ENCODE assay signal across 34 cellular contexts in the genomic region with DNA sequence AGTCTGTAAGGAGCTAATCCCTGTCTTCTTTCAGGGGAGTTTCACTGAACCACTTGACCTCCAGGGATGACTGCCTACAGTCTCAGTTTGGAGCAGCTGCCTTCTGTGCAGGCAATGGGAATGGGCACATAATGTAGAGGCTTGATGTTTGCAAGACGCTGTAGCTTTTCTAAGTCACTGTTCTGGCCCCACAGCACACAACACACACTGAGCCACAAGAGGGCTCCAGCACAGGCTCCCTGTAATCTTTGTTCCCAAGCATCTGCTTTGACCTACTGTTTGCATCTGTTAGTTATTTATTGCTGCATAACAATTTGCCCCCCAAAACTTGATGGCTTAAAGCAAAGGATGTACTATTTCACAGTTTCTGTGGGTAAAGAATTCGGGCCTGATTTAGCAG.
DNase-seq lines count a peak whose midpoint lies in the region; ATAC-seq, FAIRE-seq and TF ChIP-seq lines count a peak whose summit lies in the region.
"Had no signal": no experiment of that assay in that cellular context is flagged by ENCODE, and none has a peak within 500 bp of the region (broad histone marks: within the 10 kb centered on the region; RNA-seq: fewer than 3 reads in every experiment).

No MANE protein-coding gene starts in this region.

- H3K36me3 Mint-ChIP-seq in neural crest cell (ENCODE audit: low read depth), result no peaks in the 10 kb centered on the region
- H3K36me3 Mint-ChIP-seq: activated CD8-positive, alpha-beta memory T cell treated with anti-CD3 and anti-CD28 coated beads, Interleukin-2, amount 10 ng/mL, durations not matched to agents 7 days and 5 days; CD8-positive, alpha-beta memory T cell; immature natural killer cell had no signal

- no peaks in the 10 kb centered on the region for H3K36me3 ChIP-seq in K562 (ENCODE audit: control insufficient read depth, insufficient read depth, low read length)
- H3K36me3 ChIP-seq: cardiac muscle cell, left lung, right atrium auricular region, upper lobe of left lung had no signal

- CTCF ChIA-PET in K562 (lab: Yijun Ruan, JAX; ENCODE audit: low intra/inter-chr PET ratio), result no interaction called here

- no peak overlapping the region for H3K4me3 Mint-ChIP-seq in neural crest cell
- H3K4me3 Mint-ChIP-seq: activated CD8-positive, alpha-beta memory T cell treated with anti-CD3 and anti-CD28 coated beads, Interleukin-2, amount 10 ng/mL, durations not matched to agents 7 days and 5 days; activated naive CD8-positive, alpha-beta T cell treated with anti-CD3 and anti-CD28 coated beads, Interleukin-2, amount 50 U/mL, for 24 hours; activated T-cell treated with anti-CD3 and anti-CD28 coated beads, Interleukin-2, amount 50 U/mL, for 4 hours; B cell; CD8-positive, alpha-beta memory T cell; immature natural killer cell had no signal

- peaks cover 0 to 2% of the 10 kb centered on the region in 2 experiments; a peak in 1 of 5 replicates for H3K27me3 ChIP-seq in K562 (ENCODE audit: control insufficient read depth in 2 of 2, insufficient read depth in 2 of 2, low read length in 2 of 2)
- H3K27me3 ChIP-seq: cardiac muscle cell, right atrium auricular region, upper lobe of left lung had no signal

- no peaks in the 10 kb centered on the region for H3K9me3 ChIP-seq in K562 (replicated peaks; ENCODE audit: control insufficient read depth, insufficient read depth, low read depth, low read length)
- H3K9me3 ChIP-seq: left lung, right atrium auricular region, upper lobe of left lung had no signal

- no peaks in the 10 kb centered on the region for H3K4me1 Mint-ChIP-seq in neural crest cell
- H3K4me1 Mint-ChIP-seq: activated CD8-positive, alpha-beta memory T cell treated with anti-CD3 and anti-CD28 coated beads, Interleukin-2, amount 10 ng/mL, durations not matched to agents 7 days and 5 days; activated naive CD8-positive, alpha-beta T cell treated with anti-CD3 and anti-CD28 coated beads, Interleukin-2, amount 50 U/mL, for 24 hours; B cell; CD8-positive, alpha-beta memory T cell; immature natural killer cell had no signal

- no peak overlapping the region for H3K9ac ChIP-seq in K562 (ENCODE audit: insufficient read depth in 1 of 2, low read depth in 2 of 2, low read length in 2 of 2)
- H3K9ac ChIP-seq: KMS-11 had no signal

- H4K20me1 ChIP-seq in K562 (replicated peaks; ENCODE audit: control insufficient read depth, insufficient read depth, low read length), result no peaks in the 10 kb centered on the region

- H3K27me3 Mint-ChIP-seq in neural crest cell (ENCODE audit: low read depth), result peaks cover 84% of the 10 kb centered on the region

- in situ Hi-C loops in K562 (cut with MboI), result no loop called here

- POLR2A ChIA-PET in K562 (lab: Yijun Ruan, JAX), result interaction anchor here (0.5 to 1.1 kb wide), 4 partner anchors 18 to 544 kb away, joined by 3 to 4 read pairs (median 3); no protein-coding TSS in a partner anchor

- ATAC-seq in K562, result peak; percentile 47; the same call in 1 of the 3 replicates
- ATAC-seq in HG03342 (IDR thresholded peaks at IDR 0.05; ENCODE audit: unreplicated experiment), result no peak
- ATAC-seq: activated CD8-positive, alpha-beta memory T cell treated with anti-CD3 and anti-CD28 coated beads, Interleukin-2, amount 10 ng/mL, durations not matched to agents 7 days and 5 days; activated naive CD8-positive, alpha-beta T cell treated with anti-CD3 and anti-CD28 coated beads, Interleukin-2, amount 50 U/mL, for 24 hours; activated T-cell treated with anti-CD3 and anti-CD28 coated beads, Interleukin-2, amount 50 U/mL, for 4 hours; left lung had no signal

- BruUV-seq in K562 (replicated peaks; lab: Mats Ljungman, UMichigan), result no TSS peak

- no peaks in the 10 kb centered on the region for H3K9me3 Mint-ChIP-seq in neural crest cell
- H3K9me3 Mint-ChIP-seq: activated naive CD8-positive, alpha-beta T cell treated with anti-CD3 and anti-CD28 coated beads, Interleukin-2, amount 50 U/mL, for 24 hours; activated T-cell treated with anti-CD3 and anti-CD28 coated beads, Interleukin-2, amount 50 U/mL, for 4 hours; CD8-positive, alpha-beta memory T cell had no signal

- no peak for TF ChIP-seq EP300 in K562 (IDR thresholded peaks at IDR 0.05; ENCODE audit: low read length)

- whole genome bisulfite sequencing in K562 (ENCODE audit: insufficient coverage, low coverage, missing lambda C conversion rate), result 2% methylated on average over 2 of the region's 2 CpGs

- TF ChIP-seq CTCF in GM10266 (IDR thresholded peaks at IDR 0.05; ENCODE audit: control insufficient read depth, insufficient read depth, low read depth, missing control alignments), result peak; percentile 22
- peak; percentile 27 for TF ChIP-seq CTCF in NB4 (IDR thresholded peaks at IDR 0.05; ENCODE audit: low read depth, low read length)
- TF ChIP-seq CTCF in K562 (IDR thresholded peaks at IDR 0.05 in 2 of 3, conservative IDR thresholded peaks at IDR 0.05 in 1 of 3; ENCODE audit: insufficient read depth in 2 of 3, low read depth in 1 of 3, low read length in 3 of 3), result peak; percentile 16 to 36 (median 28); a peak in 2 of 6 replicates
- TF ChIP-seq CTCF in neural crest cell (conservative IDR thresholded peaks at IDR 0.05), result peak; percentile 23

- no peaks in the 10 kb centered on the region for H3K79me2 ChIP-seq in K562 (ENCODE audit: control insufficient read depth, insufficient read depth, low read length)
- H3K79me2 ChIP-seq: hepatocyte had no signal

- DNase-seq in GM10266 (ENCODE audit: extremely low spot score), result no peak
- DNase-seq in NB4 (ENCODE audit: low read depth), result peak; percentile 6
- peak in 2 of 4 experiments; percentile 6 to 12 for DNase-seq in K562 (ENCODE audit: extremely low read depth in 1 of 4, low spot score in 3 of 4)
- DNase-seq in neural crest cell (ENCODE audit: low read depth, low spot score), result no peak
- no peak for DNase-seq in NCI-H2029 (lab: John Stamatoyannopoulos, UW)
- no peak for DNase-seq in T-helper 1 cell
- no peak for DNase-seq in activated CD4-positive, CD25-positive, alpha-beta regulatory T cell (lab: John Stamatoyannopoulos, UW)
- DNase-seq: ACHN; activated CD4-positive, alpha-beta T cell treated with anti-CD3 and anti-CD28 coated beads, Interleukin-2, amount 50 U/mL, for 1 hour; activated CD8-positive, alpha-beta memory T cell treated with anti-CD3 and anti-CD28 coated beads, Interleukin-2, amount 10 ng/mL, durations not matched to agents 7 days and 5 days; activated gamma-delta T cell treated with Interleukin-2 at 50 U/mL for 16 hours; activated naive CD8-positive, alpha-beta T cell treated with anti-CD3 and anti-CD28 coated beads, Interleukin-2, amount 50 U/mL, for 24 hours; activated T-cell treated with anti-CD3 and anti-CD28 coated beads, Interleukin-2, amount 50 U/mL, for 4 hours; CD8-positive, alpha-beta memory T cell; immature natural killer cell; left lung; mesenchymal stem cell; NCI-H1417; NCI-H2081; NCI-H526; NK-92 treated with Interleukin-12 subunit alpha and Interleukin-12 subunit beta, amount 100 ng/mL, for 24 hours; small intestine; stimulated activated naive CD4-positive, alpha-beta T cell; SW 1271; T-helper 9 cell had no signal

- H3K4me2 ChIP-seq in K562 (ENCODE audit: insufficient read depth, low read length), result no peak overlapping the region
- H3K4me2 ChIP-seq: hepatocyte, KMS-11 had no signal

- no peak for TF ChIP-seq RAD21 in K562 (CRISPR knock-in tag; conservative IDR thresholded peaks at IDR 0.05 in 1 of 2, IDR thresholded peaks at IDR 0.05 in 1 of 2)

- FAIRE-seq in K562 (lab: Jason Lieb, UNC), result peak; percentile 51
- FAIRE-seq: astrocyte, colon, small intestine had no signal

- H3K4me3 ChIP-seq in NB4 (ENCODE audit: low read depth, low read length) (no peak overlapping the region), K562 (no peak overlapping the region)
- H3K4me3 ChIP-seq: cardiac muscle cell, hepatocyte, left lung, right atrium auricular region, upper lobe of left lung had no signal

- no peaks in the 10 kb centered on the region for H3K9me1 ChIP-seq in K562 (ENCODE audit: control insufficient read depth, insufficient read depth, low read length)

- no peak overlapping the region for H2AFZ ChIP-seq in K562 (ENCODE audit: low read depth, low read length)
- H2AFZ ChIP-seq: hepatocyte had no signal

- H3K27ac Mint-ChIP-seq in neural crest cell (ENCODE audit: unreplicated experiment), result no peak overlapping the region
- H3K27ac Mint-ChIP-seq: activated CD8-positive, alpha-beta memory T cell treated with anti-CD3 and anti-CD28 coated beads, Interleukin-2, amount 10 ng/mL, durations not matched to agents 7 days and 5 days; activated naive CD8-positive, alpha-beta T cell treated with anti-CD3 and anti-CD28 coated beads, Interleukin-2, amount 50 U/mL, for 24 hours; B cell; CD8-positive, alpha-beta memory T cell; immature natural killer cell had no signal

- no peak for TF ChIP-seq POLR2A in NB4 (IDR thresholded peaks at IDR 0.05; ENCODE audit: extremely low read depth, insufficient read length)
- no peak for TF ChIP-seq POLR2A in K562 (conservative IDR thresholded peaks at IDR 0.05)

- H3K4me1 ChIP-seq in K562 (replicated peaks in 1 of 2; ENCODE audit: control insufficient read depth in 2 of 2, insufficient read depth in 2 of 2, low read length in 2 of 2), result no peaks in the 10 kb centered on the region
- H3K4me1 ChIP-seq: left lung, right atrium auricular region, upper lobe of left lung had no signal

- intact Hi-C loops in K562 (cut with micrococcal nuclease), result no loop called here

- no peak overlapping the region for H3K27ac ChIP-seq in K562 (ENCODE audit: extremely low read depth, low read depth, low read length)
- H3K27ac ChIP-seq: cardiac muscle cell, hepatocyte, KMS-11, left lung, right atrium auricular region, upper lobe of left lung had no signal

TF ChIP-seq in K562, 482 proteins besides CTCF, POLR2A, EP300 and RAD21 (continues in another document):
- TF ChIP-seq C11orf30 (IDR thresholded peaks at IDR 0.05; ENCODE audit: low read depth), result no peak
- TF ChIP-seq, protein P1, sequence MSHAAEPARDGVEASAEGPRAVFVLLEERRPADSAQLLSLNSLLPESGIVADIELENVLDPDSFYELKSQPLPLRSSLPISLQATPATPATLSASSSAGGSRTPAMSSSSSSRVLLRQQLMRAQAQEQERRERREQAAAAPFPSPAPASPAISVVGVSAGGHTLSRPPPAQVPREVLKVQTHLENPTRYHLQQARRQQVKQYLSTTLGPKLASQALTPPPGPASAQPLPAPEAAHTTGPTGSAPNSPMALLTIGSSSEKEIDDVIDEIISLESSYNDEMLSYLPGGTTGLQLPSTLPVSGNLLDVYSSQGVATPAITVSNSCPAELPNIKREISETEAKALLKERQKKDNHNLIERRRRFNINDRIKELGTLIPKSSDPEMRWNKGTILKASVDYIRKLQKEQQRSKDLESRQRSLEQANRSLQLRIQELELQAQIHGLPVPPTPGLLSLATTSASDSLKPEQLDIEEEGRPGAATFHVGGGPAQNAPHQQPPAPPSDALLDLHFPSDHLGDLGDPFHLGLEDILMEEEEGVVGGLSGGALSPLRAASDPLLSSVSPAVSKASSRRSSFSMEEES (CRISPR knock-in tag; IDR thresholded peaks at IDR 0.05), result no peak
